In the genomic region with DNA sequence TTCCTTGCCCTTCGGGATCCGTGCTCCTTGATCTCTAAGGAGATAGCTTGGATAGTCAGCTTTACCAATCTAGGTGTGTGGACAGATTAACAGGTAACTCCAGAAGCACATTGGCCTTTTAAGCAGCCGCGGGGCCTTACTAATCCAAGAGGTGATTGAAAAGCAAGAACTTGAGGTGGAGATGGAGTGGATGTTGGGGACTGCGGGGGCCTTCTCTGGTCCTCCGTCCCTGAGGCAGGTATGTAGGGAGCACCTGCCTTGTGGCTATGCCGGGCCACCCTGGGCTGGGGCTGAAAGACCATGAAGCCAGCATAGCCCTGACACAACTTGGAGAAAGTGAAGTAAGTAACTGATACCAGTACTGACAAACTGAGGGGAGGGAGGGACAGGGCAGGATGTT, we compare ENCODE assay signal across 17 cellular contexts. TPM values are rescaled to one million over a fixed set of nuclear protein-coding genes. Genes with fewer than 3 reads are reported as not detected.
DNase-seq lines count a peak whose midpoint lies in the region; ATAC-seq and TF ChIP-seq lines count a peak whose summit lies in the region.
"Had no signal": no experiment of that assay in that cellular context is flagged by ENCODE, and none has a peak within 500 bp of the region (broad histone marks: within the 10 kb centered on the region; RNA-seq: fewer than 3 reads in every experiment).

No MANE protein-coding gene starts in this region.

- no peak for DNase-seq in PC-9
- DNase-seq in nephron progenitor cell, result no peak
- no peak for DNase-seq in tibial nerve (ENCODE audit: low spot score in 2 of 2)
- no peak for DNase-seq in HuH-7.5 (ENCODE audit: low spot score)
- no peak for DNase-seq in foreskin fibroblast
- no peak for DNase-seq in middle frontal gyrus (ENCODE audit: extremely low spot score, low spot score)
- DNase-seq: activated CD4-positive, alpha-beta T cell treated with anti-CD3 and anti-CD28 coated beads for 1 hour; activated CD8-positive, alpha-beta memory T cell treated with anti-CD3 and anti-CD28 coated beads, Interleukin-2, amount 50 U/mL, for 48 hours; DMS79 treated with DMSO at 0.1 percent for 48 hours; NCI-H524 treated with DMSO at 0.1 percent for 48 hours; stimulated activated naive CD8-positive, alpha-beta T cell treated with anti-CD3 and anti-CD28 coated beads, Interleukin-15, amount 100 ng/mL, for 72 hours had no signal

- H3K27me3 Mint-ChIP-seq in nephron progenitor cell (ENCODE audit: low read depth, poor library complexity), result no peaks in the 10 kb centered on the region

- CTCF ChIA-PET in PC-9 (lab: Charles Lee), result no interaction called here

- peaks cover 29% of the 10 kb centered on the region for H4K20me1 ChIP-seq in PC-9 (ENCODE audit: insufficient read depth)
- H4K20me1 ChIP-seq: BLaER1 had no signal

- no TSS peak for BruUV-seq in PC-9 (replicated peaks; lab: Mats Ljungman, UMichigan)

- H3K9me3 Mint-ChIP-seq in nephron progenitor cell, result no peaks in the 10 kb centered on the region
- H3K9me3 Mint-ChIP-seq: stimulated activated naive CD8-positive, alpha-beta T cell treated with anti-CD3 and anti-CD28 coated beads, Interleukin-15, amount 100 ng/mL, for 72 hours; T-helper 1 cell treated with Interleukin-12 subunit alpha and Interleukin-12 subunit beta and Interleukin-4 antibody, amounts not matched to agents 30 μg/mL and 1 μg/mL, for 36 hours had no signal

- H3K27me3 ChIP-seq in PC-9 (ENCODE audit: insufficient read depth, low read depth), result no peaks in the 10 kb centered on the region
- H3K27me3 ChIP-seq in duodenal mucosa (ENCODE audit: control insufficient read depth in 1 of 2, insufficient read depth in 2 of 2, low read length in 2 of 2), result no peaks in the 10 kb centered on the region
- no peaks in the 10 kb centered on the region for H3K27me3 ChIP-seq in tibial nerve
- H3K27me3 ChIP-seq: BLaER1 had no signal

- peaks cover 90% of the 10 kb centered on the region for H3K4me1 Mint-ChIP-seq in nephron progenitor cell
- H3K4me1 Mint-ChIP-seq: stimulated activated naive CD8-positive, alpha-beta T cell treated with anti-CD3 and anti-CD28 coated beads, Interleukin-15, amount 100 ng/mL, for 72 hours had no signal

- no peak overlapping the region for H2AFZ ChIP-seq in PC-9

- intact Hi-C loops in PC-9 (cut with micrococcal nuclease; ENCODE audit: unreplicated experiment), result no loop called here

- no peak for TF ChIP-seq EP300 in tibial nerve (IDR thresholded peaks at IDR 0.05)

- WGBS in tibial nerve, 2 donors, result 87 to 91% methylated on average over 7 of the region's 7 CpGs

- ATAC-seq in HG03039 (IDR thresholded peaks at IDR 0.05; ENCODE audit: unreplicated experiment), result no peak
- ATAC-seq: esophagus mucosa; stimulated activated naive CD8-positive, alpha-beta T cell treated with anti-CD3 and anti-CD28 coated beads, Interleukin-15, amount 100 ng/mL, for 72 hours had no signal

- peak overlapping the region; percentile 77 for H3K27ac Mint-ChIP-seq in nephron progenitor cell
- H3K27ac Mint-ChIP-seq: stimulated activated naive CD8-positive, alpha-beta T cell treated with anti-CD3 and anti-CD28 coated beads, Interleukin-15, amount 100 ng/mL, for 72 hours; T-helper 1 cell treated with Interleukin-12 subunit alpha and Interleukin-12 subunit beta and Interleukin-4 antibody, amounts not matched to agents 30 μg/mL and 1 μg/mL, for 36 hours had no signal

- peak overlapping the region; percentile 65 for H3K27ac ChIP-seq in PC-9
- H3K27ac ChIP-seq in duodenal mucosa (ENCODE audit: low read depth, low read length), result no peak overlapping the region
- peak overlapping the region; percentile 70 to 97 (median 88) for H3K27ac ChIP-seq in tibial nerve
- H3K27ac ChIP-seq: BLaER1, neutrophil had no signal

- H3K9me2 ChIP-seq in PC-9 (ENCODE audit: insufficient read depth), result no peaks in the 10 kb centered on the region

- H3K36me3 ChIP-seq in PC-9 (ENCODE audit: low read depth) (peaks cover 5% of the 10 kb centered on the region; the same call in 1 of the 2 replicates), duodenal mucosa (ENCODE audit: control insufficient read depth in 1 of 2, insufficient read depth in 2 of 2, low read length in 2 of 2) (no peaks in the 10 kb centered on the region), tibial nerve (no peaks in the 10 kb centered on the region)
- H3K36me3 ChIP-seq: BLaER1, neutrophil had no signal

- POLR2A ChIA-PET in PC-9 (lab: Charles Lee; ENCODE audit: unreplicated experiment), result no interaction called here

- H3K4me1 ChIP-seq in PC-9 (replicated peaks; ENCODE audit: insufficient read depth) (peaks cover 64% of the 10 kb centered on the region), duodenal mucosa (ENCODE audit: control insufficient read depth in 1 of 2, insufficient read depth in 2 of 2, low read length in 2 of 2) (peaks cover 53% of the 10 kb centered on the region in 2 donors), tibial nerve (peaks cover 10 to 100% (median 88%) of the 10 kb centered on the region in 4 donors)

- H3K4me3 ChIP-seq in PC-9 (no peak overlapping the region), duodenal mucosa (ENCODE audit: low read depth in 1 of 2, low read length in 2 of 2) (no peak overlapping the region), tibial nerve (no peak overlapping the region), foreskin fibroblast (ENCODE audit: low read depth in 1 of 2, low read length in 2 of 2) (no peak overlapping the region)
- H3K4me3 ChIP-seq: BLaER1 had no signal

- H3F3A ChIP-seq in PC-9 (ENCODE audit: insufficient read depth, low read depth), result peaks cover 46% of the 10 kb centered on the region

- peaks cover 9% of the 10 kb centered on the region for H3K36me3 Mint-ChIP-seq in nephron progenitor cell (ENCODE audit: low read depth)

- peaks cover 100% of the 10 kb centered on the region for H3K79me2 ChIP-seq in PC-9 (ENCODE audit: low read depth)

- H3K4me2 ChIP-seq in PC-9, result peak overlapping the region; percentile 77
- H3K4me2 ChIP-seq: BLaER1 had no signal

- H3K4me3 Mint-ChIP-seq in nephron progenitor cell, result peak overlapping the region; percentile 44
- H3K4me3 Mint-ChIP-seq: stimulated activated naive CD8-positive, alpha-beta T cell treated with anti-CD3 and anti-CD28 coated beads, Interleukin-15, amount 100 ng/mL, for 72 hours; T-helper 1 cell treated with Interleukin-12 subunit alpha and Interleukin-12 subunit beta and Interleukin-4 antibody, amounts not matched to agents 30 μg/mL and 1 μg/mL, for 36 hours had no signal

- TF ChIP-seq CTCF in PC-9 (conservative IDR thresholded peaks at IDR 0.05) (no peak), nephron progenitor cell (IDR thresholded peaks at IDR 0.05) (no peak), tibial nerve (IDR thresholded peaks at IDR 0.05) (no peak), foreskin fibroblast (IDR thresholded peaks at IDR 0.05; ENCODE audit: low read depth, low read length) (no peak)

- H3K9me3 ChIP-seq in PC-9 (ENCODE audit: insufficient read depth, low read depth), result no peaks in the 10 kb centered on the region
- no peaks in the 10 kb centered on the region for H3K9me3 ChIP-seq in duodenal mucosa (ENCODE audit: control insufficient read depth in 1 of 2, low read length in 2 of 2)
- no peaks in the 10 kb centered on the region for H3K9me3 ChIP-seq in tibial nerve
- H3K9me3 ChIP-seq: BLaER1, neutrophil had no signal

- no peak for TF ChIP-seq POLR2A in tibial nerve (IDR thresholded peaks at IDR 0.05)

- H3K9ac ChIP-seq in duodenal mucosa (ENCODE audit: low read depth in 1 of 2, low read length in 2 of 2), result peak overlapping the region; percentile 5 to 18
- H3K9ac ChIP-seq: BLaER1 had no signal

RNA-seq across cellular contexts. Expression of gene SOX13, which starts 10.6 kb away (rescaled TPM):
- total RNA-seq in PC-9 (2021) (89.9 and 102 TPM in 2 replicates), tibial nerve (100 to 1,000 TPM in 3 of 4 donors, 10 to 100 TPM in 1; 51.8 to 108 (median 105) TPM)
